ENCODE assay signal across 24 cellular contexts in genomic region chr6:137191670-137192069, GRCh38. TPM values are rescaled to one million over a fixed set of nuclear protein-coding genes. Genes with fewer than 3 reads are reported as not detected.
"Had no signal": no experiment of that assay in that cellular context is flagged by ENCODE, and none has a peak within 500 bp of the region (broad histone marks: within the 10 kb centered on the region; RNA-seq: fewer than 3 reads in every experiment).

No MANE protein-coding gene starts in this region.

- H3K4me1 Mint-ChIP-seq: brain had no signal

- H3K9me3 Mint-ChIP-seq: central memory CD8-positive, alpha-beta T cell; type B pancreatic cell had no signal

- H3K36me3 ChIP-seq: colonic mucosa, esophagus squamous epithelium, gastroesophageal sphincter had no signal

- H3K27ac Mint-ChIP-seq: activated B cell treated with CpG ODN at 0.5 μM for 24 hours; activated CD8-positive, alpha-beta T cell treated with anti-CD3 and anti-CD28 coated beads for 36 hours; activated naive CD4-positive, alpha-beta T cell treated with anti-CD3 and anti-CD28 coated beads for 36 hours; activated T-cell treated with anti-CD3 and anti-CD28 coated beads, Interleukin-2, amount 50 U/mL, for 24 hours; activated T-helper 2 cell treated with anti-CD3 and anti-CD28 coated beads, Interferon-gamma antibody, Interleukin-2, Interleukin-4, amounts not matched to agents 10 μg/mL and 5 μg/mL and 100 μg/mL, durations not matched to agents 14 hours and 24 hours and 36 hours; brain; immature natural killer cell; natural killer cell; type B pancreatic cell had no signal

- H3K4me1 ChIP-seq: colonic mucosa, gastroesophageal sphincter, parathyroid adenoma had no signal

- H3K27ac ChIP-seq: colonic mucosa, gastroesophageal sphincter, parathyroid adenoma had no signal

- H3K27me3 Mint-ChIP-seq: activated B cell treated with CpG ODN at 0.5 μM for 24 hours; activated CD8-positive, alpha-beta T cell treated with anti-CD3 and anti-CD28 coated beads for 36 hours; activated T-cell treated with anti-CD3 and anti-CD28 coated beads, Interleukin-2, amount 50 U/mL, for 24 hours; brain; central memory CD8-positive, alpha-beta T cell; type B pancreatic cell had no signal

- H3K27me3 ChIP-seq: colonic mucosa, esophagus squamous epithelium, gastroesophageal sphincter, heart left ventricle had no signal

- DNase-seq: activated B cell treated with CpG ODN at 0.5 μM for 24 hours; activated CD4-positive, alpha-beta T cell treated with anti-CD3 and anti-CD28 coated beads for 48 hours; activated CD8-positive, alpha-beta T cell treated with anti-CD3 and anti-CD28 coated beads for 36 hours; activated naive CD4-positive, alpha-beta T cell treated with anti-CD3 and anti-CD28 coated beads for 36 hours; activated T-cell treated with anti-CD3 and anti-CD28 coated beads, Interleukin-2, amount 50 U/mL, for 24 hours; anterior cingulate cortex; colonic mucosa; esophagus squamous epithelium; immature natural killer cell; kidney glomerular epithelial cell; natural killer cell; stimulated activated CD4-positive, alpha-beta T cell treated with anti-CD3 and anti-CD28 coated beads, Interleukin-12 subunit alpha, Interleukin-12 subunit beta, amount 100 ng/mL, for 4 hours; stimulated activated CD4-positive, alpha-beta T cell treated with anti-CD3 and anti-CD28 coated beads, Interleukin-2, amount 100 ng/mL, for 24 hours; stimulated activated naive CD8-positive, alpha-beta T cell treated with anti-CD3 and anti-CD28 coated beads, Interleukin-15, Interleukin-2, amounts not matched to agents 100 U/mL and 50 U/mL, for 24 hours; SW 1271 had no signal

- H3K9me3 ChIP-seq: colonic mucosa, gastroesophageal sphincter had no signal

- H3K79me2 ChIP-seq: parathyroid adenoma had no signal

- H3K4me3 Mint-ChIP-seq: activated B cell treated with CpG ODN at 0.5 μM for 24 hours; activated CD8-positive, alpha-beta T cell treated with anti-CD3 and anti-CD28 coated beads for 36 hours; activated naive CD4-positive, alpha-beta T cell treated with anti-CD3 and anti-CD28 coated beads for 36 hours; activated T-cell treated with anti-CD3 and anti-CD28 coated beads, Interleukin-2, amount 50 U/mL, for 24 hours; brain; central memory CD8-positive, alpha-beta T cell; immature natural killer cell; natural killer cell; type B pancreatic cell had no signal

- ATAC-seq: activated CD8-positive, alpha-beta T cell treated with anti-CD3 and anti-CD28 coated beads for 36 hours; gastroesophageal sphincter; natural killer cell; stimulated activated naive CD8-positive, alpha-beta T cell treated with anti-CD3 and anti-CD28 coated beads, Interleukin-15, Interleukin-2, amounts not matched to agents 100 U/mL and 50 U/mL, for 24 hours had no signal

- H3K36me3 Mint-ChIP-seq: brain, natural killer cell, type B pancreatic cell had no signal

- H3K4me3 ChIP-seq: colonic mucosa, esophagus squamous epithelium, gastroesophageal sphincter, heart left ventricle had no signal

- H2AFZ ChIP-seq: parathyroid adenoma had no signal

RNA-seq across cellular contexts. Expression of gene IL22RA2, which starts 18.2 kb away (rescaled TPM):
- total RNA-seq: activated B cell treated with CpG ODN at 0.5 μM for 24 hours; activated CD8-positive, alpha-beta T cell treated with anti-CD3 and anti-CD28 coated beads for 36 hours; activated naive CD4-positive, alpha-beta T cell treated with anti-CD3 and anti-CD28 coated beads for 36 hours; activated T-helper 2 cell treated with anti-CD3 and anti-CD28 coated beads, Interferon-gamma antibody, Interleukin-2, Interleukin-4, amounts not matched to agents 10 μg/mL and 5 μg/mL and 100 μg/mL, durations not matched to agents 14 hours and 24 hours and 36 hours; esophagus squamous epithelium; gastroesophageal sphincter; mesenteric fat pad; natural killer cell; T-helper 2 cell treated with Interferon-gamma antibody and Interleukin-4, amounts not matched to agents 100 ng/mL and 5 ng/mL, for 36 hours had no signal
- polyA plus RNA-seq: immature natural killer cell had no signal
